8 cellular contexts compared by ENCODE assay signal in the genomic region with DNA sequence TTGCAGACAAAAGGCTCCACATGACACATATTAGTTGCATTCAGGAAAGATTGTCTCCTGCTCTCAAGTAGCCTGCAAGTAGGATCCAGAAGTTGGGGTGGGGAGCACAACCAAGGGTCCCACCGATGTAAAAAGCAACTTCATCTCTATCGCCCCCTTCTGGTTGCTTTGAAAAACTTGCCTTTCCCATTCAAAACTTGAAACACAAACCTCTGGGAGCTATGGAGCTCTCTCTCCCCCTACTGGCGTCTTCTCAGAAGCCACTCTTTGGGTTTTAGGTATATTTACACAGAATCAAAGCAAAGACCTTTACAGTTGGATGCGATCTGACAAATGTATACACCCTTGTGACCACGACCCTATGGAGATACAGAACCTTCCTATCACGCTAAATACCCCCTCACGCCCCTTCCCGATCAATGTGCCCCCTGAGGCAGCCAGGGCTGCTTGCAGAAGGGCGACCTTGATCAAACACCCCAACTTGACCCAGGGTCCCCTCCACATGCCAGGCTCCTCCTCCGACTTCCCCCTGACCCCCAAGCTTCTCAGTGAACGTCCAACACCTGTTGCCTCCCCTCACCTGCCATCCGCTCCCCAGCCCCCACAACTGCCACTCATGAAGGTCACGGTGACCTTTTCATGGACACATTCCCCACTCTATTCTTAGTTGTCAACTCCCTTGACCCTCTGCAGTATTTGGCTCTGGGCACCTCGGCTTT. TPM values are rescaled to one million over a fixed set of nuclear protein-coding genes. Genes with fewer than 3 reads are reported as not detected.
DNase-seq lines count a peak whose midpoint lies in the region; ATAC-seq and TF ChIP-seq lines count a peak whose summit lies in the region.

No MANE protein-coding gene starts in this region.

- H3K9me3 Mint-ChIP-seq in brain, result no peaks in the 10 kb centered on the region

- intact Hi-C loops in spleen (cut with DNase I; ENCODE audit: low total_unique reads), result loop anchor here (10.0 kb wide), 1 partner anchor 105 kb away; the partner anchor contains the start of gene PRMT1

- peak; percentile 80 for DNase-seq in ACHN
- peak; percentile 96 for DNase-seq in NCI-H1694 treated with DMSO at 0.1 percent for 48 hours (lab: John Stamatoyannopoulos, UW)
- DNase-seq in T follicular helper cell (ENCODE audit: low read depth), result peak; percentile 62
- DNase-seq in spleen, result no peak

- no peak overlapping the region for H3K4me3 ChIP-seq in iPS-20b (ENCODE audit: low read length)
- H3K4me3 ChIP-seq in spleen, result no peak overlapping the region

- WGBS in spleen, 5 donors, result 31 to 39% (median 33%) methylated on average over 14 of the region's 14 CpGs

- TF ChIP-seq CTCF in GM12874 (IDR thresholded peaks at IDR 0.05; ENCODE audit: insufficient read depth, low read depth, low read length) (peak; percentile 92), brain (conservative IDR thresholded peaks at IDR 0.05) (peak; percentile 97), spleen (IDR thresholded peaks at IDR 0.05 in 8 of 11, conservative IDR thresholded peaks at IDR 0.05 in 3 of 11) (peak; percentile 94 to 99 (median 97))

- peaks cover 37% of the 10 kb centered on the region for H3K4me1 Mint-ChIP-seq in brain

- H3K27ac Mint-ChIP-seq in brain, result peak overlapping the region; percentile 75 to 89 (median 87)

- no peaks in the 10 kb centered on the region for H3K27me3 Mint-ChIP-seq in brain

- H3K36me3 ChIP-seq in iPS-20b (ENCODE audit: insufficient read depth, low read depth, low read length) (peaks cover 11% of the 10 kb centered on the region; the same call in 1 of the 2 replicates), spleen (peaks cover 0 to 26% (median 11%) of the 10 kb centered on the region in 6 donors)

- H3K9ac ChIP-seq in iPS-20b (ENCODE audit: low read depth, low read length), result peak overlapping the region; percentile 31; the same call in 1 of the 2 replicates

- ATAC-seq in HG02588 (IDR thresholded peaks at IDR 0.05; ENCODE audit: unreplicated experiment), result no peak

- H3K27ac ChIP-seq in iPS-20b (ENCODE audit: low read length) (no peak overlapping the region), spleen (peak overlapping the region in 6 of 8 donors; percentile 23 to 76 (median 72))

- TF ChIP-seq POLR2A in spleen (IDR thresholded peaks at IDR 0.05), result peak in 1 of 3 donors; percentile 1

- H3K36me3 Mint-ChIP-seq in brain, result peaks cover 18% of the 10 kb centered on the region

- H3K9me3 ChIP-seq in iPS-20b (ENCODE audit: insufficient read depth, low read depth, low read length) (no peaks in the 10 kb centered on the region), spleen (no peaks in the 10 kb centered on the region)

- in situ Hi-C loops in ACHN (cut with HindIII; ENCODE audit: low pct_ligation_motif_present, low pct_unique_long_range_greater_than_20kb, low sequenced_read_pairs), result no loop called here

- peak overlapping the region in 3 of 5 experiments; percentile 49 to 69 (median 58) for H3K4me3 Mint-ChIP-seq in brain

- no peaks in the 10 kb centered on the region for H3K4me1 ChIP-seq in iPS-20b (ENCODE audit: insufficient read depth, low read length)
- peaks cover 12 to 69% (median 59%) of the 10 kb centered on the region in 6 donors for H3K4me1 ChIP-seq in spleen

- H3K27me3 ChIP-seq in iPS-20b (ENCODE audit: insufficient read depth, low read length), result no peaks in the 10 kb centered on the region
- H3K27me3 ChIP-seq in spleen (replicated peaks in 1 of 7), result no peaks in the 10 kb centered on the region

RNA-seq across cellular contexts. Expression of gene NOSIP, which starts 10.1 kb away (rescaled TPM):
- 131 TPM for polyA plus RNA-seq in brain (ENCODE audit: insufficient read depth, low read depth, low replicate concordance)
- 10 to 100 TPM; 58.6 to 73.8 (median 70.0) TPM for total RNA-seq in spleen
- 100 to 1,000 TPM; 129 to 152 (median 149) TPM for polyA plus RNA-seq in spleen

RNA-seq across cellular contexts. Expression of gene PRRG2, which starts 10.8 kb away (rescaled TPM):
- 0.95 TPM for polyA plus RNA-seq in brain (ENCODE audit: insufficient read depth, low read depth, low replicate concordance)
- 1 to 10 TPM in 5 of 7 donors, under 1 TPM in 2; 0.37 to 7.9 (median 1.3) TPM for total RNA-seq in spleen
- 1 to 10 TPM in 2 of 3 donors, under 1 TPM in 1; 0.91 to 2.3 (median 1.3) TPM for polyA plus RNA-seq in spleen

RNA-seq across cellular contexts. Expression of gene PRR12, which starts 20.7 kb away (rescaled TPM):
- polyA plus RNA-seq in brain (ENCODE audit: insufficient read depth, low read depth, low replicate concordance), result 28.1 TPM
- 10 to 100 TPM; 18.8 to 44.3 (median 34.6) TPM for total RNA-seq in spleen
- 10 to 100 TPM in 1 of 3 donors, 1 to 10 TPM in 2; 3.7 to 21.4 (median 3.9) TPM for polyA plus RNA-seq in spleen

RNA-seq across cellular contexts. Expression of gene RCN3, which starts 42.5 kb away (rescaled TPM):
- 14.2 TPM for polyA plus RNA-seq in brain (ENCODE audit: insufficient read depth, low read depth, low replicate concordance)
- total RNA-seq in spleen, result 10 to 100 TPM; 18.9 to 44.2 (median 42.8) TPM
- polyA plus RNA-seq in spleen, result 10 to 100 TPM; 25.0 to 99.2 (median 89.9) TPM

RNA-seq across cellular contexts. Expression of gene FCGRT, which starts 57.8 kb away (rescaled TPM):
- 80.4 TPM for polyA plus RNA-seq in brain (ENCODE audit: insufficient read depth, low read depth, low replicate concordance)
- total RNA-seq in spleen, result 100 to 1,000 TPM; 273 to 616 (median 435) TPM
- 100 to 1,000 TPM; 144 to 364 (median 279) TPM for polyA plus RNA-seq in spleen
